In the genomic region with DNA sequence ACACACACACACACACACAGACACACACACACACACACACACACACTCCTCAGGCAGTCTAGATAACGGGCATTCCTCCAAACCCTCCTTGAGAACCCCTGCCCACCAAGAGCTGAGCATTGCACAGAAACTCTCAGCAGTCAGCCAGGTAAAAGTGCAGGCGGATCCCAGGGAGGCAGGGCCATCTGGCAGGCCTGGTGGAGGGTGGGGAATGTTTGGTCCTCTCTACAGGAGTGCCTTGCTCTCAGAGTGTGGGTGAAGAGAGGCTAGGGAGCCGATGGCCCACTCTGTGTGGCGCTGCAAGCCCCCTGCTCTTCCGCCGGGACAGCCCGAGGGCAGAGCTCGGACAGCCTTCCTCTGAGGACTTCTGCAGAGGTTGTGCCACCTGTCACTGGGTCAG, we compare ENCODE assay signal across 18 cellular contexts.
A peak's percentile ranks its signal among the peaks of the same experiment; 100 is the strongest.
DNase-seq lines count a peak whose midpoint lies in the region; ATAC-seq and TF ChIP-seq lines count a peak whose summit lies in the region.
"Had no signal": no experiment of that assay in that cellular context is flagged by ENCODE, and none has a peak within 500 bp of the region (broad histone marks: within the 10 kb centered on the region; RNA-seq: fewer than 3 reads in every experiment).

No MANE protein-coding gene starts in this region.

- no peaks in the 10 kb centered on the region for H3K36me3 Mint-ChIP-seq in neural progenitor cell
- H3K36me3 Mint-ChIP-seq: CD8-positive, alpha-beta T cell had no signal

- peak overlapping the region; percentile 58 for H3K4me3 Mint-ChIP-seq in neural progenitor cell
- H3K4me3 Mint-ChIP-seq: CD8-positive, alpha-beta T cell had no signal

- DNase-seq in NCI-H748 (lab: John Stamatoyannopoulos, UW; ENCODE audit: unreplicated experiment) = peak; percentile 3
- no peak for DNase-seq in NCI-H748 treated with DMSO at 0.1 percent for 48 hours (lab: John Stamatoyannopoulos, UW)
- peak; percentile 61 for DNase-seq in NCI-H146 (lab: John Stamatoyannopoulos, UW)
- peak; percentile 94 for DNase-seq in NCI-H69 (lab: John Stamatoyannopoulos, UW)
- DNase-seq in neural progenitor cell (ENCODE audit: low spot score) = no peak
- no peak for DNase-seq in AG08396 (ENCODE audit: low spot score)
- DNase-seq: CD8-positive, alpha-beta T cell; HCEC 1CT; MM.1S; NCI-H1092; NCI-H187; NCI-H510A treated with DMSO at 0.1 percent for 48 hours; SHP77 treated with DMSO at 0.1 percent for 48 hours; T-helper 1 cell; T-helper 9 cell had no signal

- H3K4me1 ChIP-seq in neural progenitor cell = peaks cover 17% of the 10 kb centered on the region
- H3K4me1 ChIP-seq: BLaER1 treated with 17β-estradiol and CSF1 and Interleukin-3, amounts not matched to agents 10 nM and 100 nM had no signal

- H3K9ac ChIP-seq in neural progenitor cell = no peak overlapping the region
- H3K9ac ChIP-seq: BLaER1 treated with 17β-estradiol and CSF1 and Interleukin-3, amounts not matched to agents 10 nM and 100 nM had no signal

- H4K20me1 ChIP-seq in neural progenitor cell (ENCODE audit: low read depth) = peaks cover 26% of the 10 kb centered on the region
- H4K20me1 ChIP-seq: BLaER1 treated with 17β-estradiol and CSF1 and Interleukin-3, amounts not matched to agents 10 nM and 100 nM had no signal

- H3K4me3 ChIP-seq in neural progenitor cell = no peak overlapping the region
- H3K4me3 ChIP-seq: BLaER1 treated with 17β-estradiol and CSF1 and Interleukin-3, amounts not matched to agents 10 nM and 100 nM had no signal

- H3K9me3 Mint-ChIP-seq in neural progenitor cell = peaks cover 3% of the 10 kb centered on the region
- H3K9me3 Mint-ChIP-seq: CD8-positive, alpha-beta T cell had no signal

- no peak overlapping the region for H3K27ac ChIP-seq in neural progenitor cell
- H3K27ac ChIP-seq: BLaER1 treated with 17β-estradiol and CSF1 and Interleukin-3, amounts not matched to agents 10 nM and 100 nM had no signal

- H3K27me3 ChIP-seq in neural progenitor cell = peaks cover 87% of the 10 kb centered on the region
- H3K27me3 ChIP-seq: BLaER1 treated with 17β-estradiol and CSF1 and Interleukin-3, amounts not matched to agents 10 nM and 100 nM had no signal

- H3F3A ChIP-seq in neural progenitor cell (ENCODE audit: low read depth) = peaks cover 27% of the 10 kb centered on the region

- H2AFZ ChIP-seq in neural progenitor cell (replicated peaks) = no peak overlapping the region

- no peaks in the 10 kb centered on the region for H3K36me3 ChIP-seq in neural progenitor cell
- H3K36me3 ChIP-seq: BLaER1 treated with 17β-estradiol and CSF1 and Interleukin-3, amounts not matched to agents 10 nM and 100 nM had no signal

- H3K9me3 ChIP-seq in neural progenitor cell (ENCODE audit: low read depth) = no peaks in the 10 kb centered on the region

- peaks cover 58% of the 10 kb centered on the region for H3K4me1 Mint-ChIP-seq in neural progenitor cell

- no peak for TF ChIP-seq CTCF in neural progenitor cell (IDR thresholded peaks at IDR 0.05)

- ATAC-seq in GM18868 (IDR thresholded peaks at IDR 0.05; ENCODE audit: unreplicated experiment) = no peak
- ATAC-seq in HG02623 (IDR thresholded peaks at IDR 0.05; ENCODE audit: unreplicated experiment) = no peak
- ATAC-seq: CD8-positive, alpha-beta T cell had no signal

- peaks cover 42% of the 10 kb centered on the region for H3K27me3 Mint-ChIP-seq in neural progenitor cell (ENCODE audit: insufficient read depth, low read depth)

- H3K4me2 ChIP-seq in neural progenitor cell = no peak overlapping the region
- H3K4me2 ChIP-seq: BLaER1 treated with 17β-estradiol and CSF1 and Interleukin-3, amounts not matched to agents 10 nM and 100 nM had no signal

- H3K79me2 ChIP-seq in neural progenitor cell (ENCODE audit: low read depth) = no peaks in the 10 kb centered on the region

- H3K27ac Mint-ChIP-seq in neural progenitor cell = peak overlapping the region; percentile 53
- H3K27ac Mint-ChIP-seq: CD8-positive, alpha-beta T cell had no signal

Comparison
In these comparisons a context has a peak if more than half of its experiments do, and no peak if none do; other contexts are left out.
1. DNase-seq: peak in NCI-H748 (single experiment), NCI-H146 (single experiment) and NCI-H69 (single experiment); none in NCI-H748 treated with DMSO at 0.1 percent for 48 hours (single experiment), neural progenitor cell (single experiment) and AG08396 (single experiment).